8 cellular contexts compared by ENCODE assay signal in the genomic region with DNA sequence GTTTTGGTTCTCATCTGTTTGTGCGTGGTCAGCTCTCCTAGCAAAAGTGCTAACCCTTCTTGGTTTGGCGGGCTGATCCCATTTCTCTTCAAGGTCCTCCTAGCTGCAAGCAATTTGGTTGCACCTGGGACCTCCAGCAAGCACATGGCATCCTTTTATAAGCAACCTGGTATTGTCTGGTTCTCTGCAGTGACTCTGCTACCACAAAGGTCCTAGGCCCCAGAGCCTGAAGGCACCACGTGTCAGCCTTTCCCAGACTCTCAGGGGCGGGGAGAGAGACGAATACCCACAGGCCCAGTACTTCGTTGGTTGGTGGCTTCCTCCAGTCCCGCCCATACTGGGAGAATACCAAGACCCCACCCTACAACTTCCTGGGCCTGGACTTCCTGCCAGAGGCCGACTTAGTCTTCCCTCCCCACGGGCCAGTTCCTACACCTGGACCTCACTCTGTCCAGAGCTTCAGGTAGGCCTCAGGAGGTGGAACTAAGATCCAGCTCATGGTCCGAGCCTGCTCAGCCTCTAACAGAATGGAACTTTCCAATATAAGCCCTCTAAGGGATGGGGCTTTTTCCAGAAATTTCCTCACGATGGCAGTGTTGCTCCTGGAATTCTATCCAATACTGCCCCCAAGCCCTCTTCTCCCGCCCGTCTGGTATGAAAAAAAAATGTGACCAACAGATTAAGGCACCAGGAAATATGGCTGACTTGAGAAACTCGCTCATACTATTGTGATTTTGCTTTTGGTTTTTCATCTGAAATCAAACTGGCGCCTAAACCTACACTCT.
DNase-seq lines count a peak whose midpoint lies in the region; ATAC-seq, FAIRE-seq and TF ChIP-seq lines count a peak whose summit lies in the region.

No MANE protein-coding gene starts in this region.

- no peaks in the 10 kb centered on the region for H4K20me1 ChIP-seq in HepG2 (ENCODE audit: insufficient read depth, low read length)

- TF ChIP-seq POLR2A in HepG2 (IDR thresholded peaks at IDR 0.05; ENCODE audit: insufficient read depth in 1 of 2, low read depth in 2 of 2, low read length in 2 of 2) = peak; percentile 64 to 67; a peak in 3 of 4 replicates

- peaks cover 44% of the 10 kb centered on the region for H3K79me2 ChIP-seq in HepG2 (ENCODE audit: insufficient read depth, low read length)

- POLR2A ChIA-PET in GM10248 (lab: Yijun Ruan, JAX) = no interaction called here
- POLR2A ChIA-PET in HepG2 (lab: Yijun Ruan, JAX) = interaction anchor here (1.0 kb wide), 1 partner anchor 389 kb away, joined by 4 read pairs; a partner anchor contains a TSS

- H3K4me3 Mint-ChIP-seq in HFFc6 = peak overlapping the region; percentile 87
- peak overlapping the region; percentile 92 for H3K4me3 Mint-ChIP-seq in T-helper 2 cell treated with Interferon-gamma antibody and Interleukin-4, amounts not matched to agents 5 μg/mL and 100 μg/mL, for 36 hours
- H3K4me3 Mint-ChIP-seq in dendritic cell treated with granulocyte-macrophage colony-stimulating factor and Interleukin-4, amounts not matched to agents 40 ng/mL and 50 ng/mL, for 4 days = peak overlapping the region; percentile 77

- CTCF ChIA-PET in GM10248 (lab: Yijun Ruan, JAX) = interaction anchor here (1.1 kb wide), 2 partner anchors 11 to 19 kb away, joined by 3 read pairs; no protein-coding TSS in a partner anchor
- CTCF ChIA-PET in HepG2 (lab: Yijun Ruan, JAX; ENCODE audit: low intra/inter-chr PET ratio, low total read pairs) = no interaction called here

- intact Hi-C loops in dendritic cell treated with granulocyte-macrophage colony-stimulating factor and Interleukin-4, amounts not matched to agents 40 ng/mL and 50 ng/mL, for 4 days (cut with micrococcal nuclease) = loop anchor here (5.0 kb wide), 1 partner anchor 387 kb away; a partner anchor contains a TSS
- intact Hi-C loops in HepG2 (cut with micrococcal nuclease; ENCODE audit: unreplicated experiment) = no loop called here

- peak; percentile 57; the same call in 1 of the 2 replicates for TF ChIP-seq RAD21 in HepG2 (CRISPR knock-in tag; IDR thresholded peaks at IDR 0.05)

- no peaks in the 10 kb centered on the region for H3K27me3 Mint-ChIP-seq in HFFc6 (ENCODE audit: insufficient read depth)
- H3K27me3 Mint-ChIP-seq in T-helper 2 cell treated with Interferon-gamma antibody and Interleukin-4, amounts not matched to agents 5 μg/mL and 100 μg/mL, for 36 hours (ENCODE audit: low read depth) = no peaks in the 10 kb centered on the region
- H3K27me3 Mint-ChIP-seq in dendritic cell treated with granulocyte-macrophage colony-stimulating factor and Interleukin-4, amounts not matched to agents 40 ng/mL and 50 ng/mL, for 4 days = no peaks in the 10 kb centered on the region

- in situ Hi-C loops in HepG2 (cut with HindIII; ENCODE audit: extremely low pct_ligation_motif_present, low pct_unique_long_range_greater_than_20kb) = loop anchor here (10.0 kb wide), 1 partner anchor 384 kb away; a partner anchor contains a TSS

- peak overlapping the region; percentile 98 for H2AFZ ChIP-seq in HepG2 (ENCODE audit: low read length)

- TSS peak; percentile 94 for BruUV-seq in HepG2 (replicated peaks; lab: Mats Ljungman, UMichigan)

- peak overlapping the region; percentile 52 to 77 (median 64) for H3K4me3 ChIP-seq in HepG2 (replicated peaks in 1 of 3; ENCODE audit: insufficient read depth in 1 of 3, low read depth in 2 of 3, low read length in 3 of 3)

- peak overlapping the region; percentile 81 for H3K27ac ChIP-seq in HepG2 (ENCODE audit: extremely low read length, insufficient read depth, low read length)

- 0 out of 4 replicates have a peak, but pooled peaks of 1 of the 2 experiments have one; percentile 6 for TF ChIP-seq EP300 in HepG2 (IDR thresholded peaks at IDR 0.05; ENCODE audit: low read depth in 2 of 2, low read length in 2 of 2)
- no peak for TF ChIP-seq EP300 in HepG2 (CRISPR knock-in tag; IDR thresholded peaks at IDR 0.05; ENCODE audit: borderline replicate concordance)

- WGBS in HepG2 (ENCODE audit: low lambda C conversion rate) = 0% methylated on average over 6 of the region's 15 CpGs

- no peaks in the 10 kb centered on the region for H3K9me3 Mint-ChIP-seq in HFFc6
- no peaks in the 10 kb centered on the region for H3K9me3 Mint-ChIP-seq in T-helper 2 cell treated with Interferon-gamma antibody and Interleukin-4, amounts not matched to agents 5 μg/mL and 100 μg/mL, for 36 hours
- no peaks in the 10 kb centered on the region for H3K9me3 Mint-ChIP-seq in dendritic cell treated with granulocyte-macrophage colony-stimulating factor and Interleukin-4, amounts not matched to agents 40 ng/mL and 50 ng/mL, for 4 days

- no peaks in the 10 kb centered on the region; a peak in 1 of 5 replicates for H3K36me3 ChIP-seq in HepG2 (replicated peaks in 1 of 2; ENCODE audit: control insufficient read depth in 1 of 2, insufficient read depth in 2 of 2, low read length in 2 of 2)

- TF ChIP-seq CTCF in GM10248 (IDR thresholded peaks at IDR 0.05; ENCODE audit: control extremely low read depth, extremely low read depth, low read depth, missing control alignments) (peak; percentile 22), HFFc6 (IDR thresholded peaks at IDR 0.05) (peak; percentile 70), HepG2 (CRISPR knock-in tag; IDR thresholded peaks at IDR 0.05) (peak; percentile 72)

- H3K9ac ChIP-seq in HepG2 (ENCODE audit: insufficient read depth, low read depth, low read length) = peak overlapping the region; percentile 69

- peaks cover 36% of the 10 kb centered on the region for H3K4me1 ChIP-seq in HepG2 (ENCODE audit: insufficient read depth, low read length)

- H3K9me3 ChIP-seq in HepG2 (ENCODE audit: low read length) = no peaks in the 10 kb centered on the region

- peak; percentile 72 for FAIRE-seq in HepG2 (lab: Jason Lieb, UNC)

- DNase-seq in GM10248 (ENCODE audit: extremely low spot score) = peak; percentile 21
- DNase-seq in HFFc6 = peak; percentile 25
- DNase-seq in NCI-H1417 (lab: John Stamatoyannopoulos, UW) = peak; percentile 92 to 98 (median 93)
- peak; percentile 71 for DNase-seq in T-helper 2 cell treated with Interferon-gamma antibody and Interleukin-4, amounts not matched to agents 5 μg/mL and 100 μg/mL, for 36 hours (ENCODE audit: low spot score)
- DNase-seq in HepG2 (ENCODE audit: low spot score) = peak; percentile 92
- peak; percentile 22 to 58 (median 33) for DNase-seq in stimulated activated CD4-positive, alpha-beta T cell treated with anti-CD3 and anti-CD28 coated beads, TNF-alpha, amount 100 ng/mL, for 48 hours (ENCODE audit: low read depth in 3 of 3)

- peaks cover 31% of the 10 kb centered on the region; the same call in 1 of the 2 replicates for H3K4me1 Mint-ChIP-seq in HFFc6 (ENCODE audit: low read depth)
- H3K4me1 Mint-ChIP-seq in T-helper 2 cell treated with Interferon-gamma antibody and Interleukin-4, amounts not matched to agents 5 μg/mL and 100 μg/mL, for 36 hours (ENCODE audit: low read depth) = peaks cover 36% of the 10 kb centered on the region
- peaks cover 12% of the 10 kb centered on the region for H3K4me1 Mint-ChIP-seq in dendritic cell treated with granulocyte-macrophage colony-stimulating factor and Interleukin-4, amounts not matched to agents 40 ng/mL and 50 ng/mL, for 4 days (ENCODE audit: low read depth)

- no peaks in the 10 kb centered on the region for H3K36me3 Mint-ChIP-seq in HFFc6 (ENCODE audit: low read depth)
- no peaks in the 10 kb centered on the region for H3K36me3 Mint-ChIP-seq in T-helper 2 cell treated with Interferon-gamma antibody and Interleukin-4, amounts not matched to agents 5 μg/mL and 100 μg/mL, for 36 hours (ENCODE audit: low read depth)
- no peaks in the 10 kb centered on the region for H3K36me3 Mint-ChIP-seq in dendritic cell treated with granulocyte-macrophage colony-stimulating factor and Interleukin-4, amounts not matched to agents 40 ng/mL and 50 ng/mL, for 4 days (ENCODE audit: low read depth)

- no peaks in the 10 kb centered on the region for H3K27me3 ChIP-seq in HepG2 (ENCODE audit: control insufficient read depth in 1 of 2, insufficient read depth in 2 of 2, low read length in 2 of 2)

- ATAC-seq in HepG2 (peak; percentile 99), HG03175 (IDR thresholded peaks at IDR 0.05; ENCODE audit: unreplicated experiment) (no peak)

- H3K4me2 ChIP-seq in HepG2 (ENCODE audit: low read depth, low read length) = peak overlapping the region; percentile 82

- H3K27ac Mint-ChIP-seq in HFFc6 = peak overlapping the region; percentile 90
- H3K27ac Mint-ChIP-seq in T-helper 2 cell treated with Interferon-gamma antibody and Interleukin-4, amounts not matched to agents 5 μg/mL and 100 μg/mL, for 36 hours = peak overlapping the region; percentile 85
- H3K27ac Mint-ChIP-seq in dendritic cell treated with granulocyte-macrophage colony-stimulating factor and Interleukin-4, amounts not matched to agents 40 ng/mL and 50 ng/mL, for 4 days = peak overlapping the region; percentile 87

TF ChIP-seq in HepG2, 621 proteins besides CTCF, POLR2A, EP300 and RAD21 (continues in another document):
- TF ChIP-seq, protein P1, sequence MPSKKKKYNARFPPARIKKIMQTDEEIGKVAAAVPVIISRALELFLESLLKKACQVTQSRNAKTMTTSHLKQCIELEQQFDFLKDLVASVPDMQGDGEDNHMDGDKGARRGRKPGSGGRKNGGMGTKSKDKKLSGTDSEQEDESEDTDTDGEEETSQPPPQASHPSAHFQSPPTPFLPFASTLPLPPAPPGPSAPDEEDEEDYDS (CRISPR knock-in tag; IDR thresholded peaks at IDR 0.05) = peak; percentile 64
- TF ChIP-seq KDM5B (CRISPR knock-in tag; IDR thresholded peaks at IDR 0.05; ENCODE audit: borderline replicate concordance) (no peak; the same call in 1 of the 2 replicates), ZNF850 (CRISPR knock-in tag; conservative IDR thresholded peaks at IDR 0.05) (no peak), ZNF317 (CRISPR knock-in tag; IDR thresholded peaks at IDR 0.05) (no peak)
- TF ChIP-seq, protein P2, sequence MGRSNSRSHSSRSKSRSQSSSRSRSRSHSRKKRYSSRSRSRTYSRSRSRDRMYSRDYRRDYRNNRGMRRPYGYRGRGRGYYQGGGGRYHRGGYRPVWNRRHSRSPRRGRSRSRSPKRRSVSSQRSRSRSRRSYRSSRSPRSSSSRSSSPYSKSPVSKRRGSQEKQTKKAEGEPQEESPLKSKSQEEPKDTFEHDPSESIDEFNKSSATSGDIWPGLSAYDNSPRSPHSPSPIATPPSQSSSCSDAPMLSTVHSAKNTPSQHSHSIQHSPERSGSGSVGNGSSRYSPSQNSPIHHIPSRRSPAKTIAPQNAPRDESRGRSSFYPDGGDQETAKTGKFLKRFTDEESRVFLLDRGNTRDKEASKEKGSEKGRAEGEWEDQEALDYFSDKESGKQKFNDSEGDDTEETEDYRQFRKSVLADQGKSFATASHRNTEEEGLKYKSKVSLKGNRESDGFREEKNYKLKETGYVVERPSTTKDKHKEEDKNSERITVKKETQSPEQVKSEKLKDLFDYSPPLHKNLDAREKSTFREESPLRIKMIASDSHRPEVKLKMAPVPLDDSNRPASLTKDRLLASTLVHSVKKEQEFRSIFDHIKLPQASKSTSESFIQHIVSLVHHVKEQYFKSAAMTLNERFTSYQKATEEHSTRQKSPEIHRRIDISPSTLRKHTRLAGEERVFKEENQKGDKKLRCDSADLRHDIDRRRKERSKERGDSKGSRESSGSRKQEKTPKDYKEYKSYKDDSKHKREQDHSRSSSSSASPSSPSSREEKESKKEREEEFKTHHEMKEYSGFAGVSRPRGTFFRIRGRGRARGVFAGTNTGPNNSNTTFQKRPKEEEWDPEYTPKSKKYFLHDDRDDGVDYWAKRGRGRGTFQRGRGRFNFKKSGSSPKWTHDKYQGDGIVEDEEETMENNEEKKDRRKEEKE (IDR thresholded peaks at IDR 0.05) = no peak

Comparison
In these comparisons a context has a peak if more than half of its experiments do, and no peak if none do; other contexts are left out.
1. DNase-seq: peak in every context shown above with its lines; median percentile 93 in NCI-H1417; 92 in HepG2; 71 in T-helper 2 cell treated with Interferon-gamma antibody and Interleukin-4, amounts not matched to agents 5 μg/mL and 100 μg/mL, for 36 hours; 33 in stimulated activated CD4-positive, alpha-beta T cell treated with anti-CD3 and anti-CD28 coated beads, TNF-alpha, amount 100 ng/mL, for 48 hours; 25 in HFFc6; 21 in GM10248.
2. CTCF ChIP-seq: peak in every context shown above with its lines; median percentile 72 in HepG2; 70 in HFFc6; 22 in GM10248.